ENCODE assay signal across 31 cellular contexts in the genomic region with DNA sequence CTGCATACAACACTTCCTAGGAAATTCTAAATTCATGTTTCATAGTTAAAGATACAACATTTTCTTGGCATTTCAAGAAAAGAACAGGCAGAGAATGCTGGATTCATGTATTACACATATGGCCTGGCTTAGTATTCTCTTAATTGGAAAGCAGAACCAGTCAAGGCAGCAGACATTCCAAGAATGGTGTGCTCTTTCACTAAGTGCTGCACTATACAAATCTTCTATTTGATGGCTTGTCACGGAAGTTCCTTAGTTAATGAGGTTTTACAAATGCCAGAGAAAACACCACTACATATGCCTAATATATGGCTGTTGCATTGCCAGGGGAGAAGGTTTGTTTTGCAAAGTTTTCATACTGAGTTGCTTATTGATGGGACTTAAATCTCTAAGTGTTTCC.
"Had no signal": no experiment of that assay in that cellular context is flagged by ENCODE, and none has a peak within 500 bp of the region (broad histone marks: within the 10 kb centered on the region; RNA-seq: fewer than 3 reads in every experiment).

No MANE protein-coding gene starts in this region.

- H3K36me3 ChIP-seq: SJCRH30 had no signal

- H3K27me3 Mint-ChIP-seq: brain had no signal

- ATAC-seq: activated CD4-positive, alpha-beta T cell treated with anti-CD3 and anti-CD28 coated beads for 36 hours; activated CD4-positive, CD25-positive, alpha-beta regulatory T cell treated with anti-CD3 and anti-CD28 coated beads, Interleukin-2, amount 50 U/mL, for 24 hours; activated CD8-positive, alpha-beta T cell treated with anti-CD3 and anti-CD28 coated beads, Interleukin-2, amount 10 ng/mL, durations not matched to agents 7 days and 5 days; K562; WTC11 had no signal

- H3K4me3 Mint-ChIP-seq: activated CD4-positive, alpha-beta T cell treated with anti-CD3 and anti-CD28 coated beads for 36 hours; activated CD4-positive, alpha-beta T cell treated with anti-CD3 and anti-CD28 coated beads, Interleukin-2, amount 10 ng/mL, durations not matched to agents 7 days and 5 days; activated CD8-positive, alpha-beta T cell treated with anti-CD3 and anti-CD28 coated beads, Interleukin-2, amount 10 ng/mL, durations not matched to agents 7 days and 5 days; activated naive CD4-positive, alpha-beta T cell treated with anti-CD3 and anti-CD28 coated beads, Interleukin-2, amount 50 U/mL, for 24 hours; activated naive CD8-positive, alpha-beta T cell treated with anti-CD3 and anti-CD28 coated beads, Interleukin-2, amount 10 ng/mL, durations not matched to agents 7 days and 5 days; activated T-cell treated with anti-CD3 and anti-CD28 coated beads, Interleukin-2, amount 50 U/mL, for 24 hours; brain; WTC11 had no signal

- H3K4me1 ChIP-seq: SJCRH30 had no signal

- DNase-seq: activated CD4-positive, alpha-beta T cell treated with anti-CD3 and anti-CD28 coated beads for 36 hours; activated CD4-positive, alpha-beta T cell treated with anti-CD3 and anti-CD28 coated beads, Interleukin-2, amount 10 ng/mL, durations not matched to agents 7 days and 5 days; activated CD4-positive, alpha-beta T cell treated with anti-CD3 and anti-CD28 coated beads, Interleukin-2, amount 50 U/mL, for 48 hours; activated CD8-positive, alpha-beta T cell treated with anti-CD3 and anti-CD28 coated beads, Interleukin-2, amount 10 ng/mL, durations not matched to agents 7 days and 5 days; activated gamma-delta T cell; activated naive CD4-positive, alpha-beta T cell treated with Interleukin-2 at 50 U/mL for 16 hours; activated naive CD8-positive, alpha-beta T cell treated with anti-CD3 and anti-CD28 coated beads, Interleukin-2, amount 10 ng/mL, durations not matched to agents 7 days and 5 days; activated T-cell treated with anti-CD3 and anti-CD28 coated beads, Interleukin-2, amount 50 U/mL, for 24 hours; amygdala; caudate nucleus; cerebellar nuclear complex; NCI-H1048; NCI-H1105 treated with DMSO at 0.1 percent for 48 hours; NCI-H1436; NCI-H1694 treated with DMSO at 0.1 percent for 48 hours; NCI-H2029; NCI-H345; NCI-H524 treated with DMSO at 0.1 percent for 48 hours; NCI-H748 treated with DMSO at 0.1 percent for 48 hours; NK-92 treated with Interleukin-12 subunit alpha and Interleukin-12 subunit beta, amount 100 ng/mL, for 24 hours; SHP77; SJCRH30; T1000 had no signal

- H3K36me3 Mint-ChIP-seq: activated naive CD4-positive, alpha-beta T cell treated with anti-CD3 and anti-CD28 coated beads, Interleukin-2, amount 50 U/mL, for 24 hours; activated naive CD8-positive, alpha-beta T cell treated with anti-CD3 and anti-CD28 coated beads, Interleukin-2, amount 10 ng/mL, durations not matched to agents 7 days and 5 days; WTC11 had no signal

- H3K4me1 Mint-ChIP-seq: activated CD4-positive, alpha-beta T cell treated with anti-CD3 and anti-CD28 coated beads for 36 hours; activated CD4-positive, alpha-beta T cell treated with anti-CD3 and anti-CD28 coated beads, Interleukin-2, amount 10 ng/mL, durations not matched to agents 7 days and 5 days; activated naive CD4-positive, alpha-beta T cell treated with anti-CD3 and anti-CD28 coated beads, Interleukin-2, amount 50 U/mL, for 24 hours; brain had no signal

- H3K9me3 ChIP-seq: ascending aorta, SJCRH30 had no signal

- H3K27me3 ChIP-seq: ascending aorta, SJCRH30 had no signal

- H3K27ac ChIP-seq: ascending aorta, SJCRH30, SK-N-MC had no signal

- H3K27ac Mint-ChIP-seq: activated CD4-positive, alpha-beta T cell treated with anti-CD3 and anti-CD28 coated beads for 36 hours; activated CD4-positive, alpha-beta T cell treated with anti-CD3 and anti-CD28 coated beads, Interleukin-2, amount 10 ng/mL, durations not matched to agents 7 days and 5 days; activated CD8-positive, alpha-beta T cell treated with anti-CD3 and anti-CD28 coated beads, Interleukin-2, amount 10 ng/mL, durations not matched to agents 7 days and 5 days; activated naive CD4-positive, alpha-beta T cell treated with anti-CD3 and anti-CD28 coated beads, Interleukin-2, amount 50 U/mL, for 24 hours; activated naive CD8-positive, alpha-beta T cell treated with anti-CD3 and anti-CD28 coated beads, Interleukin-2, amount 10 ng/mL, durations not matched to agents 7 days and 5 days; activated T-cell treated with anti-CD3 and anti-CD28 coated beads, Interleukin-2, amount 50 U/mL, for 24 hours; activated T-helper 2 cell treated with anti-CD3 and anti-CD28 coated beads, Interferon-gamma antibody, Interleukin-2, Interleukin-4, amounts not matched to agents 10 μg/mL and 5 μg/mL and 100 μg/mL, durations not matched to agents 14 hours and 24 hours and 36 hours; WTC11 had no signal

- H3K4me3 ChIP-seq: ascending aorta, K562, SJCRH30, SK-N-MC had no signal

- H3K9me3 Mint-ChIP-seq: activated CD4-positive, alpha-beta T cell treated with anti-CD3 and anti-CD28 coated beads, Interleukin-2, amount 10 ng/mL, durations not matched to agents 7 days and 5 days; activated naive CD4-positive, alpha-beta T cell treated with anti-CD3 and anti-CD28 coated beads, Interleukin-2, amount 50 U/mL, for 24 hours; activated naive CD8-positive, alpha-beta T cell treated with anti-CD3 and anti-CD28 coated beads, Interleukin-2, amount 10 ng/mL, durations not matched to agents 7 days and 5 days; activated T-cell treated with anti-CD3 and anti-CD28 coated beads, Interleukin-2, amount 50 U/mL, for 24 hours; activated T-helper 2 cell treated with anti-CD3 and anti-CD28 coated beads, Interferon-gamma antibody, Interleukin-2, Interleukin-4, amounts not matched to agents 10 μg/mL and 5 μg/mL and 100 μg/mL, durations not matched to agents 14 hours and 24 hours and 36 hours; brain; WTC11 had no signal
